31 cellular contexts compared by ENCODE assay signal in genomic region chr3:10377148-10377725, GRCh38. TPM values are rescaled to one million over a fixed set of nuclear protein-coding genes. Genes with fewer than 3 reads are reported as not detected.
A peak's percentile ranks its signal among the peaks of the same experiment; 100 is the strongest.
DNase-seq lines count a peak whose midpoint lies in the region; ATAC-seq, FAIRE-seq and TF ChIP-seq lines count a peak whose summit lies in the region.
"Had no signal": no experiment of that assay in that cellular context is flagged by ENCODE, and none has a peak within 500 bp of the region (broad histone marks: within the 10 kb centered on the region; RNA-seq: fewer than 3 reads in every experiment).

No MANE protein-coding gene starts in this region.

- H3K14ac ChIP-seq in H1 (ENCODE audit: insufficient read length) = no peak overlapping the region

- H3K27me3 ChIP-seq in H1 (replicated peaks in 1 of 4; ENCODE audit: control insufficient read depth in 3 of 4, extremely low read depth in 1 of 4, insufficient read depth in 3 of 4, low read length in 3 of 4) = no peaks in the 10 kb centered on the region; a peak in 2 of 7 replicates
- H3K27me3 ChIP-seq in stomach = no peaks in the 10 kb centered on the region
- H3K27me3 ChIP-seq: MG63, Peyer's patch, uterus had no signal

- no peak overlapping the region for H3K18ac ChIP-seq in H1 (ENCODE audit: extremely low read depth, low read length)

- H3K23ac ChIP-seq in H1 (ENCODE audit: insufficient read length) = no peak overlapping the region

- no peak overlapping the region for H3K56ac ChIP-seq in H1 (replicated peaks; ENCODE audit: insufficient read length, low read depth, low read length)

- H4K91ac ChIP-seq in H1 (replicated peaks; ENCODE audit: insufficient read length, low read length) = peak overlapping the region; percentile 26

- no peak overlapping the region for H3K4me2 ChIP-seq in H1 (ENCODE audit: insufficient read depth in 1 of 2, low read depth in 2 of 2, low read length in 2 of 2)
- H3K4me2 ChIP-seq: KMS-11 had no signal

- H2BK20ac ChIP-seq in H1 (ENCODE audit: low read length) = no peak overlapping the region

- H3K36me3 ChIP-seq in H1 (ENCODE audit: control insufficient read depth in 2 of 4, insufficient read depth in 4 of 4, low read length in 3 of 4) (no peaks in the 10 kb centered on the region), stomach (no peaks in the 10 kb centered on the region)
- H3K36me3 ChIP-seq: MG63, Peyer's patch, thoracic aorta, uterus had no signal

- H3K9me3 ChIP-seq in H1 (ENCODE audit: insufficient read depth in 2 of 2, low read depth in 1 of 2, low read length in 1 of 2) = no peaks in the 10 kb centered on the region
- H3K9me3 ChIP-seq in stomach = no peaks in the 10 kb centered on the region
- H3K9me3 ChIP-seq: MG63, Peyer's patch, thoracic aorta, uterus had no signal

- FAIRE-seq in H1 (lab: Jason Lieb, UNC) = no peak
- FAIRE-seq: GM12878, islet of Langerhans, small intestine had no signal

- H3K9ac ChIP-seq in H1 (replicated peaks in 1 of 4; ENCODE audit: extremely low read depth in 1 of 4, low read depth in 3 of 4, low read length in 3 of 4) = no peak overlapping the region
- H3K9ac ChIP-seq: KMS-11 had no signal

- no peaks in the 10 kb centered on the region for H3K79me1 ChIP-seq in H1 (ENCODE audit: low read depth, low read length)

- TF ChIP-seq CTCF in H1 (IDR thresholded peaks at IDR 0.05; ENCODE audit: control extremely low read depth in 1 of 3, insufficient read depth in 1 of 3, low read depth in 1 of 3, low read length in 3 of 3) (no peak), stomach (IDR thresholded peaks at IDR 0.05) (no peak)

- H2BK15ac ChIP-seq in H1 (ENCODE audit: low read length) = no peak overlapping the region

- no peak overlapping the region for H3K27ac ChIP-seq in H1 (ENCODE audit: low read depth, low read length)
- no peak overlapping the region for H3K27ac ChIP-seq in stomach
- H3K27ac ChIP-seq: KMS-11, Peyer's patch, thoracic aorta, uterus had no signal

- H3K23me2 ChIP-seq in H1 (ENCODE audit: low read depth, low read length) = no peaks in the 10 kb centered on the region

- H2BK12ac ChIP-seq in H1 (ENCODE audit: low read depth, low read length) = no peak overlapping the region

- POLR2A ChIA-PET in H1 (lab: Charles Lee; ENCODE audit: partially characterized antibody) = no interaction called here

- no peak overlapping the region for H4K8ac ChIP-seq in H1 (ENCODE audit: extremely low read depth, insufficient read depth, low read length)

- TF ChIP-seq RAD21 in H1 (IDR thresholded peaks at IDR 0.05 in 1 of 2, conservative IDR thresholded peaks at IDR 0.05 in 1 of 2; ENCODE audit: low read depth in 2 of 2, low read length in 2 of 2) = no peak

- no peak overlapping the region for H2BK5ac ChIP-seq in H1 (ENCODE audit: low read depth, low read length)

- ATAC-seq in Right ventricle myocardium superior (ENCODE audit: poor library complexity) (peak; percentile 95), HG03139 (IDR thresholded peaks at IDR 0.05; ENCODE audit: unreplicated experiment) (no peak)
- ATAC-seq: activated CD4-positive, alpha-beta T cell treated with anti-CD3 and anti-CD28 coated beads for 36 hours; activated CD8-positive, alpha-beta T cell treated with anti-CD3 and anti-CD28 coated beads, Interleukin-2, amount 10 ng/mL, durations not matched to agents 7 days and 5 days; activated T-helper 17 cell treated with anti-CD3 and anti-CD28 coated beads, Interleukin-2, amount 50 U/mL, for 72 hours; effector memory CD8-positive, alpha-beta T cell; GM12878; naive thymus-derived CD8-positive, alpha-beta T cell had no signal

- H2AFZ ChIP-seq in H1 (ENCODE audit: low read length) = no peak overlapping the region

- H3K4me3 ChIP-seq in H1 (ENCODE audit: extremely low read depth in 1 of 4, insufficient read depth in 2 of 4, low read depth in 3 of 4, low read length in 4 of 4) (no peak overlapping the region), stomach (no peak overlapping the region)
- H3K4me3 ChIP-seq: GM12878, MG63, Peyer's patch, thoracic aorta, uterus had no signal

- H3K79me2 ChIP-seq in H1 (ENCODE audit: control insufficient read depth in 1 of 2, insufficient read depth in 2 of 2, low read length in 2 of 2) = no peaks in the 10 kb centered on the region

- no peak overlapping the region for H4K5ac ChIP-seq in H1 (ENCODE audit: insufficient read length, low read depth, low read length)

- no peak overlapping the region for H2AK5ac ChIP-seq in H1 (ENCODE audit: low read depth, low read length)

- H3K4me1 ChIP-seq in H1 (replicated peaks in 1 of 4; ENCODE audit: control insufficient read depth in 3 of 4, insufficient read depth in 4 of 4, low read length in 3 of 4) (peaks cover 0 to 5% (median 2%) of the 10 kb centered on the region in 4 experiments; a peak in 5 of 7 replicates), stomach (peaks cover 0 to 8% (median 0%) of the 10 kb centered on the region in 4 donors)
- H3K4me1 ChIP-seq: Peyer's patch, uterus had no signal

- TF ChIP-seq EP300 in H1 (IDR thresholded peaks at IDR 0.05; ENCODE audit: borderline replicate concordance in 1 of 2, low read depth in 2 of 2, low read length in 2 of 2) (no peak), stomach (IDR thresholded peaks at IDR 0.05) (no peak)

- CTCF ChIA-PET in H1 (lab: Charles Lee; ENCODE audit: partially characterized antibody) = interaction anchor here (1.0 to 1.9 kb wide), 4 partner anchors 10 to 43 kb away, joined by 4 to 12 read pairs (median 7); no protein-coding TSS in a partner anchor

- TF ChIP-seq POLR2A in H1 (IDR thresholded peaks at IDR 0.05; ENCODE audit: control extremely low read depth in 1 of 2, low read depth in 2 of 2, low read length in 2 of 2) (no peak), stomach (IDR thresholded peaks at IDR 0.05) (no peak)

- intact Hi-C loops in Right ventricle myocardium superior (cut with DNase I) = no loop called here
- intact Hi-C loops in cardiac septum (cut with DNase I) = no loop called here
- intact Hi-C loops in stomach (cut with DNase I; ENCODE audit: low total_unique reads) = no loop called here

- no peak overlapping the region for H2BK120ac ChIP-seq in H1 (replicated peaks; ENCODE audit: low read depth, low read length)

- DNase-seq in Right ventricle myocardium superior (peak; percentile 66), cardiac septum (ENCODE audit: low spot score) (no peak), H1 (ENCODE audit: low read depth in 1 of 2, low spot score in 2 of 2) (no peak), myocyte (ENCODE audit: low read depth) (peak; percentile 82), superior temporal gyrus (ENCODE audit: extremely low spot score) (peak; percentile 48), stomach (no peak), DMS79 (lab: John Stamatoyannopoulos, UW) (no peak)
- DNase-seq: activated CD4-positive, alpha-beta T cell treated with anti-CD3 and anti-CD28 coated beads for 36 hours; activated CD8-positive, alpha-beta T cell treated with anti-CD3 and anti-CD28 coated beads, Interleukin-2, amount 10 ng/mL, durations not matched to agents 7 days and 5 days; amniotic stem cell; CD4-positive, CD25-positive, alpha-beta regulatory T cell; cortex of kidney; effector memory CD8-positive, alpha-beta T cell; EL; H9; MG63; midbrain; naive thymus-derived CD8-positive, alpha-beta T cell; NCI-H226; SIG-M5; small intestine; stimulated activated naive CD4-positive, alpha-beta T cell treated with Interleukin-2 at 50 U/mL for 16 hours; SW 1271; uterus had no signal

- WGBS in H1 (ENCODE audit: extremely low coverage in 1 of 2, insufficient coverage in 1 of 2, insufficient read length in 1 of 2, insufficient replicate concordance in 2 of 2, low coverage in 1 of 2, low lambda C conversion rate in 2 of 2, missing lambda C conversion rate in 1 of 2), 2 experiments = 85% methylated on average over 14 of the region's 16 CpGs; no CpG with 5 or more reads in 1 of the 2 experiments
- WGBS in stomach, 5 donors = 48 to 73% (median 66%) methylated on average over 12 to 16 of the region's 16 CpGs

- no peak overlapping the region for H3K4ac ChIP-seq in H1 (replicated peaks; ENCODE audit: insufficient read length, low read depth, low read length)

- H4K20me1 ChIP-seq in H1 (replicated peaks in 1 of 2; ENCODE audit: control insufficient read depth in 1 of 2, insufficient read depth in 2 of 2, low read length in 2 of 2) = no peaks in the 10 kb centered on the region

TF ChIP-seq in H1, 55 proteins besides CTCF, POLR2A, EP300 and RAD21:
- TF ChIP-seq KDM4A (IDR thresholded peaks at IDR 0.05; ENCODE audit: low read depth, low read length, severe bottlenecking) = no peak
- no peak for TF ChIP-seq HDAC6 (IDR thresholded peaks at IDR 0.05; ENCODE audit: low read depth, low read length)

RNA-seq across cellular contexts. Expression of gene SEC13, which starts 56.3 kb away (rescaled TPM):
- 50.2 TPM for total RNA-seq in Right ventricle myocardium superior
- total RNA-seq in cardiac septum = 59.2 TPM
- total RNA-seq in H1 (2021; fragmentation: NEBNext Ultra II Directional; extraction: Animal tissue kit (Norgen Biotek cat#: 25700)) = 131 and 136 TPM in 2 replicates
- polyA plus RNA-seq in H1 (2011; rRNA removed) = 115 and 124 TPM in 2 replicates
- 155 TPM for polyA plus RNA-seq in H1 (2011; cell fraction: cytosol; rRNA removed)
- polyA plus RNA-seq in H1 (2011; cell fraction: nucleus; rRNA removed) = 166 TPM
- polyA plus RNA-seq in H1 (2012, experiment 1 of 2) = 123 to 167 TPM (median 161 TPM) in 4 replicates
- 77.7 TPM for polyA plus RNA-seq in H1 (2012, experiment 2 of 2)
- 92.4 TPM for polyA plus RNA-seq in H1 (2013, experiment 1 of 2)
- polyA plus RNA-seq in H1 (2013, experiment 2 of 2) = 92.3 TPM
- polyA minus RNA-seq in H1 (2011; rRNA and poly(A)+ RNA removed) = 165 and 212 TPM in 2 replicates
- 100.0 TPM for polyA minus RNA-seq in H1 (2011; cell fraction: cytosol; rRNA and poly(A)+ RNA removed)
- polyA minus RNA-seq in H1 (2011; cell fraction: nucleus; rRNA and poly(A)+ RNA removed) = 119 TPM
- 123 and 192 TPM in 2 replicates for total RNA-seq in myocyte
- polyA plus RNA-seq in myocyte (2012) = 212 TPM
- 100 to 1,000 TPM in 2 of 5 donors, 10 to 100 TPM in 3; 79.1 to 120 (median 91.0) TPM for total RNA-seq in stomach
- 100 to 1,000 TPM in 1 of 3 donors, 10 to 100 TPM in 2; 64.0 to 122 (median 99.7) TPM for polyA plus RNA-seq in stomach

Comparison
In these comparisons a context has a peak if more than half of its experiments do, and no peak if none do; other contexts are left out.
1. DNase-seq: peak in Right ventricle myocardium superior (single experiment), myocyte (single experiment) and superior temporal gyrus (single experiment); none in cardiac septum (single experiment), H1 (0 of 2), stomach (single experiment) and DMS79 (single experiment).